23 cellular contexts compared by ENCODE assay signal in genomic region chr12:62717636-62718035, GRCh38.
DNase-seq lines count a peak whose midpoint lies in the region; ATAC-seq and TF ChIP-seq lines count a peak whose summit lies in the region.
"Had no signal": no experiment of that assay in that cellular context is flagged by ENCODE, and none has a peak within 500 bp of the region (broad histone marks: within the 10 kb centered on the region; RNA-seq: fewer than 3 reads in every experiment).

No MANE protein-coding gene starts in this region.

- H3K27ac ChIP-seq in PC-3 (ENCODE audit: low read length), result peak overlapping the region; percentile 37
- H3K27ac ChIP-seq: body of pancreas, spleen, thoracic aorta had no signal

- 0 out of 2 replicates have a peak, but pooled peaks cover 6% of the 10 kb centered on the region for H3K36me3 ChIP-seq in PC-3 (ENCODE audit: low read depth, low read length)
- H3K36me3 ChIP-seq: spleen, thoracic aorta had no signal

- no peaks in the 10 kb centered on the region for H3K36me3 Mint-ChIP-seq in glutamatergic neuron (ENCODE audit: unreplicated experiment)
- no peaks in the 10 kb centered on the region for H3K36me3 Mint-ChIP-seq in activated T-cell treated with anti-CD3 and anti-CD28 coated beads, Interleukin-2, amount 50 U/mL, for 4 hours (ENCODE audit: insufficient read depth)
- H3K36me3 Mint-ChIP-seq: activated CD4-positive, alpha-beta memory T cell treated with anti-CD3 and anti-CD28 coated beads for 36 hours; CD4-positive, CD25-positive, alpha-beta regulatory T cell had no signal

- no peaks in the 10 kb centered on the region for H3K9me3 ChIP-seq in PC-3 (ENCODE audit: low read length)
- H3K9me3 ChIP-seq: body of pancreas, spleen, thoracic aorta had no signal

- peak overlapping the region; percentile 75 for H3K4me3 Mint-ChIP-seq in glutamatergic neuron (ENCODE audit: unreplicated experiment)
- no peak overlapping the region for H3K4me3 Mint-ChIP-seq in activated T-cell treated with anti-CD3 and anti-CD28 coated beads, Interleukin-2, amount 50 U/mL, for 4 hours
- H3K4me3 Mint-ChIP-seq: activated CD4-positive, alpha-beta memory T cell treated with anti-CD3 and anti-CD28 coated beads for 36 hours; activated naive CD8-positive, alpha-beta T cell treated with anti-CD3 and anti-CD28 coated beads, Interleukin-2, amount 50 U/mL, for 24 hours; CD4-positive, CD25-positive, alpha-beta regulatory T cell had no signal

- H3K27me3 Mint-ChIP-seq in glutamatergic neuron (ENCODE audit: unreplicated experiment), result peaks cover 9% of the 10 kb centered on the region
- no peaks in the 10 kb centered on the region for H3K27me3 Mint-ChIP-seq in activated T-cell treated with anti-CD3 and anti-CD28 coated beads, Interleukin-2, amount 50 U/mL, for 4 hours (ENCODE audit: low read depth)
- H3K27me3 Mint-ChIP-seq: activated CD4-positive, alpha-beta memory T cell treated with anti-CD3 and anti-CD28 coated beads for 36 hours; activated naive CD8-positive, alpha-beta T cell treated with anti-CD3 and anti-CD28 coated beads, Interleukin-2, amount 50 U/mL, for 24 hours had no signal

- CTCF ChIA-PET in PC-3 (lab: Charles Lee), result no interaction called here

- H3K4me1 ChIP-seq in PC-3 (ENCODE audit: insufficient read depth, low read length), result peaks cover 32% of the 10 kb centered on the region
- H3K4me1 ChIP-seq: body of pancreas had no signal

- TF ChIP-seq CTCF in PC-3 (conservative IDR thresholded peaks at IDR 0.05; ENCODE audit: low read depth, low read length), result no peak
- no peak for TF ChIP-seq CTCF in glutamatergic neuron (IDR thresholded peaks at IDR 0.05; ENCODE audit: partially characterized antibody, unreplicated experiment)

- H3K27ac Mint-ChIP-seq in glutamatergic neuron (ENCODE audit: unreplicated experiment), result peak overlapping the region; percentile 56
- H3K27ac Mint-ChIP-seq: activated CD4-positive, alpha-beta memory T cell treated with anti-CD3 and anti-CD28 coated beads for 36 hours; activated naive CD8-positive, alpha-beta T cell treated with anti-CD3 and anti-CD28 coated beads, Interleukin-2, amount 50 U/mL, for 24 hours; CD4-positive, CD25-positive, alpha-beta regulatory T cell had no signal

- no peak overlapping the region for H3K4me2 ChIP-seq in PC-3 (ENCODE audit: low read length)

- H3K9ac ChIP-seq in PC-3 (ENCODE audit: low read length), result no peak overlapping the region

- DNase-seq in G401 (ENCODE audit: low spot score) (peak; percentile 42), M059J (ENCODE audit: low read depth) (peak; percentile 51), PC-3 (no peak), glutamatergic neuron (no peak), iPS-NIHi11 (ENCODE audit: low spot score) (no peak)
- no peak for DNase-seq in stimulated activated CD4-positive, alpha-beta T cell treated with anti-CD3 and anti-CD28 coated beads, Interleukin-15, amount 100 ng/mL, for 24 hours
- DNase-seq in activated T-cell treated with anti-CD3 and anti-CD28 coated beads, Interleukin-2, amount 50 U/mL, for 4 hours, result no peak
- DNase-seq: activated CD4-positive, alpha-beta memory T cell treated with anti-CD3 and anti-CD28 coated beads for 36 hours; activated CD4-positive, CD25-positive, alpha-beta regulatory T cell; activated effector memory CD4-positive, alpha-beta T cell treated with anti-CD3 and anti-CD28 coated beads, Interleukin-2, amount 50 U/mL, for 16 hours; activated naive CD8-positive, alpha-beta T cell treated with anti-CD3 and anti-CD28 coated beads, Interleukin-2, amount 50 U/mL, for 24 hours; body of pancreas; CD4-positive, CD25-positive, alpha-beta regulatory T cell; DMS153; mammary epithelial cell; NCI-H1694; NCI-H446; Right ventricle myocardium superior; spleen; stimulated activated CD4-positive, alpha-beta T cell treated with anti-CD3 and anti-CD28 coated beads, Interleukin-4, amount 100 ng/mL, for 24 hours; stimulated activated naive CD4-positive, alpha-beta T cell treated with Interleukin-2 at 50 U/mL for 16 hours; T1000 had no signal

- H3K9me2 ChIP-seq in PC-3 (replicated peaks; ENCODE audit: low read length), result no peaks in the 10 kb centered on the region

- no peaks in the 10 kb centered on the region for H3F3A ChIP-seq in PC-3 (ENCODE audit: low read length, unreplicated experiment)

- no peak for ATAC-seq in PC-3
- no peak for ATAC-seq in activated T-cell treated with anti-CD3 and anti-CD28 coated beads, Interleukin-2, amount 50 U/mL, for 4 hours
- ATAC-seq: activated naive CD8-positive, alpha-beta T cell treated with anti-CD3 and anti-CD28 coated beads, Interleukin-2, amount 50 U/mL, for 24 hours; body of pancreas had no signal

- peaks cover 64% of the 10 kb centered on the region for H3K4me1 Mint-ChIP-seq in glutamatergic neuron (ENCODE audit: low read depth, unreplicated experiment)
- no peaks in the 10 kb centered on the region for H3K4me1 Mint-ChIP-seq in activated T-cell treated with anti-CD3 and anti-CD28 coated beads, Interleukin-2, amount 50 U/mL, for 4 hours (ENCODE audit: low read depth)
- H3K4me1 Mint-ChIP-seq: activated naive CD8-positive, alpha-beta T cell treated with anti-CD3 and anti-CD28 coated beads, Interleukin-2, amount 50 U/mL, for 24 hours; CD4-positive, CD25-positive, alpha-beta regulatory T cell had no signal

- H4K20me1 ChIP-seq in PC-3 (ENCODE audit: low read length), result no peaks in the 10 kb centered on the region

- BruUV-seq in PC-3 (replicated peaks; lab: Mats Ljungman, UMichigan), result no TSS peak

- H3K79me2 ChIP-seq in PC-3 (ENCODE audit: low read length), result no peaks in the 10 kb centered on the region

- intact Hi-C loops in PC-3 (cut with micrococcal nuclease), result no loop called here

- POLR2A ChIA-PET in PC-3 (lab: Charles Lee; ENCODE audit: unreplicated experiment), result interaction anchor here (0.5 kb wide), 1 partner anchor 112 kb away, joined by 4 read pairs; no protein-coding TSS in a partner anchor

- H2AFZ ChIP-seq in PC-3 (ENCODE audit: low read length), result no peak overlapping the region

- in situ Hi-C loops in G401 (cut with HindIII; ENCODE audit: low sequenced_read_pairs), result no loop called here

- no peaks in the 10 kb centered on the region for H3K27me3 ChIP-seq in PC-3 (ENCODE audit: low read length)
- H3K27me3 ChIP-seq: body of pancreas, spleen had no signal

- no peak overlapping the region for H3K4me3 ChIP-seq in PC-3 (ENCODE audit: low read length)
- H3K4me3 ChIP-seq: body of pancreas, spleen, thoracic aorta had no signal

- H3K9me3 Mint-ChIP-seq in glutamatergic neuron (ENCODE audit: unreplicated experiment), result peaks cover 6% of the 10 kb centered on the region
- no peaks in the 10 kb centered on the region for H3K9me3 Mint-ChIP-seq in activated T-cell treated with anti-CD3 and anti-CD28 coated beads, Interleukin-2, amount 50 U/mL, for 4 hours
- H3K9me3 Mint-ChIP-seq: activated CD4-positive, alpha-beta memory T cell treated with anti-CD3 and anti-CD28 coated beads for 36 hours; activated naive CD8-positive, alpha-beta T cell treated with anti-CD3 and anti-CD28 coated beads, Interleukin-2, amount 50 U/mL, for 24 hours had no signal

Comparison
In these comparisons a context has a peak if more than half of its experiments do, and no peak if none do; other contexts are left out.
1. DNase-seq: peak in G401 (single experiment) and M059J (single experiment); none in PC-3 (single experiment), glutamatergic neuron (single experiment), iPS-NIHi11 (single experiment), stimulated activated CD4-positive, alpha-beta T cell treated with anti-CD3 and anti-CD28 coated beads, Interleukin-15, amount 100 ng/mL, for 24 hours (single experiment) and activated T-cell treated with anti-CD3 and anti-CD28 coated beads, Interleukin-2, amount 50 U/mL, for 4 hours (single experiment).